ENCODE assay signal across 1 cellular context in genomic region chr5:27406020-27406419, GRCh38.
A peak's percentile ranks its signal among the peaks of the same experiment; 100 is the strongest.
TF ChIP-seq lines count a peak whose summit lies in the region.

No MANE protein-coding gene starts in this region.

TF ChIP-seq in HEK293, 187 proteins besides CTCF, POLR2A, EP300 and RAD21 (continued from another document and continues in another):
- TF ChIP-seq ZBTB26 (tag by site-specific recombination; optimal IDR thresholded peaks at IDR 0.05) (no peak), ZBTB48 (tag by site-specific recombination; IDR thresholded peaks at IDR 0.05) (no peak), RBAK (tag by site-specific recombination; IDR thresholded peaks at IDR 0.05) (no peak), MEIS1 (CRISPR knock-in tag; IDR thresholded peaks at IDR 0.05; ENCODE audit: borderline replicate concordance) (no peak), ZBTB7A (tag by site-specific recombination; IDR thresholded peaks at IDR 0.05; ENCODE audit: low read depth) (no peak), MZF1 (tag by site-specific recombination; IDR thresholded peaks at IDR 0.05; ENCODE audit: borderline replicate concordance) (no peak), ZSCAN18 (tag by site-specific recombination; IDR thresholded peaks at IDR 0.05) (no peak), ZNF513 (tag by site-specific recombination; IDR thresholded peaks at IDR 0.05) (no peak), ZNF423 (tag by site-specific recombination; IDR thresholded peaks at IDR 0.05) (no peak), ZNF677 (tag by site-specific recombination; IDR thresholded peaks at IDR 0.05) (no peak), ZBTB8A (tag by site-specific recombination; IDR thresholded peaks at IDR 0.05) (peak; percentile 58), AEBP2 (tag by site-specific recombination; IDR thresholded peaks at IDR 0.05; ENCODE audit: borderline replicate concordance) (peak; percentile 52; the same call in 1 of the 2 replicates), GFI1B (tag by site-specific recombination; IDR thresholded peaks at IDR 0.05) (no peak), ZXDB (tag by site-specific recombination; IDR thresholded peaks at IDR 0.05) (0 out of 2 replicates have a peak, but pooled peaks have one; percentile 27), ZNF404 (tag by site-specific recombination; IDR thresholded peaks at IDR 0.05) (no peak), ZNF658 (tag by site-specific recombination; IDR thresholded peaks at IDR 0.05) (no peak), ZNF292 (tag by site-specific recombination; IDR thresholded peaks at IDR 0.05; ENCODE audit: borderline replicate concordance, low read depth) (no peak), SCRT1 (tag by site-specific recombination; IDR thresholded peaks at IDR 0.05; ENCODE audit: borderline replicate concordance) (no peak), ZNF239 (tag by site-specific recombination; IDR thresholded peaks at IDR 0.05) (no peak), ZNF133 (tag by site-specific recombination; IDR thresholded peaks at IDR 0.05) (no peak), ZNF426 (tag by site-specific recombination; IDR thresholded peaks at IDR 0.05) (peak; percentile 70), ZNF610 (tag by site-specific recombination; IDR thresholded peaks at IDR 0.05; ENCODE audit: borderline replicate concordance) (no peak), ZNF843 (tag by site-specific recombination; IDR thresholded peaks at IDR 0.05) (no peak), HIC1 (tag by site-specific recombination; IDR thresholded peaks at IDR 0.05) (no peak), ZNF274 (IDR thresholded peaks at IDR 0.05; ENCODE audit: low read length) (no peak), ZNF274 (tag by site-specific recombination; IDR thresholded peaks at IDR 0.05; ENCODE audit: borderline replicate concordance) (no peak), FEZF1 (tag by site-specific recombination; IDR thresholded peaks at IDR 0.05) (no peak), INSM2 (tag by site-specific recombination; IDR thresholded peaks at IDR 0.05) (no peak), ZNF366 (tag by site-specific recombination; conservative IDR thresholded peaks at IDR 0.05) (no peak), ZNF184 (tag by site-specific recombination; IDR thresholded peaks at IDR 0.05) (no peak), SP3 (tag by site-specific recombination; IDR thresholded peaks at IDR 0.05) (no peak), ZNF560 (tag by site-specific recombination; IDR thresholded peaks at IDR 0.05; ENCODE audit: borderline replicate concordance) (0 out of 2 replicates have a peak, but pooled peaks have one; percentile 40), ZNF670 (tag by site-specific recombination; IDR thresholded peaks at IDR 0.05; ENCODE audit: low read depth) (no peak), GLI4 (tag by site-specific recombination; IDR thresholded peaks at IDR 0.05) (no peak), KLF16 (tag by site-specific recombination; IDR thresholded peaks at IDR 0.05) (no peak), TCF7L2 (IDR thresholded peaks at IDR 0.05; ENCODE audit: borderline replicate concordance, low read depth, low read length) (no peak), ZNF549 (tag by site-specific recombination; IDR thresholded peaks at IDR 0.05) (no peak), ZNF571 (tag by site-specific recombination; IDR thresholded peaks at IDR 0.05) (no peak), KLF8 (tag by site-specific recombination; IDR thresholded peaks at IDR 0.05) (no peak), ZNF26 (tag by site-specific recombination; IDR thresholded peaks at IDR 0.05) (no peak), ZNF2 (tag by site-specific recombination; IDR thresholded peaks at IDR 0.05) (no peak), GLI2 (tag by site-specific recombination; IDR thresholded peaks at IDR 0.05; ENCODE audit: borderline replicate concordance, low read depth) (peak; percentile 50; the same call in 1 of the 2 replicates), ZNF48 (tag by site-specific recombination; IDR thresholded peaks at IDR 0.05) (no peak)
- TF ChIP-seq, protein P1, sequence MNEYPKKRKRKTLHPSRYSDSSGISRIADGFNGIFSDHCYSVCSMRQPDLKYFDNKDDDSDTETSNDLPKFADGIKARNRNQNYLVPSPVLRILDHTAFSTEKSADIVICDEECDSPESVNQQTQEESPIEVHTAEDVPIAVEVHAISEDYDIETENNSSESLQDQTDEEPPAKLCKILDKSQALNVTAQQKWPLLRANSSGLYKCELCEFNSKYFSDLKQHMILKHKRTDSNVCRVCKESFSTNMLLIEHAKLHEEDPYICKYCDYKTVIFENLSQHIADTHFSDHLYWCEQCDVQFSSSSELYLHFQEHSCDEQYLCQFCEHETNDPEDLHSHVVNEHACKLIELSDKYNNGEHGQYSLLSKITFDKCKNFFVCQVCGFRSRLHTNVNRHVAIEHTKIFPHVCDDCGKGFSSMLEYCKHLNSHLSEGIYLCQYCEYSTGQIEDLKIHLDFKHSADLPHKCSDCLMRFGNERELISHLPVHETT (tag by site-specific recombination; IDR thresholded peaks at IDR 0.05): no peak
- TF ChIP-seq, protein P2, sequence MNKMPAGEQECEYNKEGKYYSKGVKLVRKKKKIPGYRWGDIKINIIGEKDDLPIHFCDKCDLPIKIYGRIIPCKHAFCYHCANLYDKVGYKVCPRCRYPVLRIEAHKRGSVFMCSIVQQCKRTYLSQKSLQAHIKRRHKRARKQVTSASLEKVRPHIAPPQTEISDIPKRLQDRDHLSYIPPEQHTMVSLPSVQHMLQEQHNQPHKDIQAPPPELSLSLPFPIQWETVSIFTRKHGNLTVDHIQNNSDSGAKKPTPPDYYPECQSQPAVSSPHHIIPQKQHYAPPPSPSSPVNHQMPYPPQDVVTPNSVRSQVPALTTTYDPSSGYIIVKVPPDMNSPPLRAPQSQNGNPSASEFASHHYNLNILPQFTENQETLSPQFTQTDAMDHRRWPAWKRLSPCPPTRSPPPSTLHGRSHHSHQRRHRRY (tag by site-specific recombination; IDR thresholded peaks at IDR 0.05): no peak
- TF ChIP-seq, protein P3, sequence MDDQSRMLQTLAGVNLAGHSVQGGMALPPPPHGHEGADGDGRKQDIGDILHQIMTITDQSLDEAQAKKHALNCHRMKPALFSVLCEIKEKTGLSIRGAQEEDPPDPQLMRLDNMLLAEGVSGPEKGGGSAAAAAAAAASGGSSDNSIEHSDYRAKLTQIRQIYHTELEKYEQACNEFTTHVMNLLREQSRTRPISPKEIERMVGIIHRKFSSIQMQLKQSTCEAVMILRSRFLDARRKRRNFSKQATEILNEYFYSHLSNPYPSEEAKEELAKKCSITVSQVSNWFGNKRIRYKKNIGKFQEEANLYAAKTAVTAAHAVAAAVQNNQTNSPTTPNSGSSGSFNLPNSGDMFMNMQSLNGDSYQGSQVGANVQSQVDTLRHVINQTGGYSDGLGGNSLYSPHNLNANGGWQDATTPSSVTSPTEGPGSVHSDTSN (CRISPR knock-in tag; IDR thresholded peaks at IDR 0.05): no peak
- TF ChIP-seq, protein P4, sequence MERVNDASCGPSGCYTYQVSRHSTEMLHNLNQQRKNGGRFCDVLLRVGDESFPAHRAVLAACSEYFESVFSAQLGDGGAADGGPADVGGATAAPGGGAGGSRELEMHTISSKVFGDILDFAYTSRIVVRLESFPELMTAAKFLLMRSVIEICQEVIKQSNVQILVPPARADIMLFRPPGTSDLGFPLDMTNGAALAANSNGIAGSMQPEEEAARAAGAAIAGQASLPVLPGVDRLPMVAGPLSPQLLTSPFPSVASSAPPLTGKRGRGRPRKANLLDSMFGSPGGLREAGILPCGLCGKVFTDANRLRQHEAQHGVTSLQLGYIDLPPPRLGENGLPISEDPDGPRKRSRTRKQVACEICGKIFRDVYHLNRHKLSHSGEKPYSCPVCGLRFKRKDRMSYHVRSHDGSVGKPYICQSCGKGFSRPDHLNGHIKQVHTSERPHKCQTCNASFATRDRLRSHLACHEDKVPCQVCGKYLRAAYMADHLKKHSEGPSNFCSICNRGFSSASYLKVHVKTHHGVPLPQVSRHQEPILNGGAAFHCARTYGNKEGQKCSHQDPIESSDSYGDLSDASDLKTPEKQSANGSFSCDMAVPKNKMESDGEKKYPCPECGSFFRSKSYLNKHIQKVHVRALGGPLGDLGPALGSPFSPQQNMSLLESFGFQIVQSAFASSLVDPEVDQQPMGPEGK (tag by site-specific recombination; IDR thresholded peaks at IDR 0.05): no peak
